11 cellular contexts compared by ENCODE assay signal in genomic region chr11:119423459-119424254, GRCh38. TPM values are rescaled to one million over a fixed set of nuclear protein-coding genes. Genes with fewer than 3 reads are reported as not detected.
DNase-seq lines count a peak whose midpoint lies in the region; ATAC-seq and TF ChIP-seq lines count a peak whose summit lies in the region.
"Had no signal": no experiment of that assay in that cellular context is flagged by ENCODE, and none has a peak within 500 bp of the region (broad histone marks: within the 10 kb centered on the region; RNA-seq: fewer than 3 reads in every experiment).

No MANE protein-coding gene starts in this region.

- H3K27ac ChIP-seq in esophagus muscularis mucosa (replicated peaks in 1 of 4) = peak overlapping the region in 3 of 4 donors; percentile 30 to 76 (median 49)
- H3K27ac ChIP-seq: cardiac muscle cell had no signal

- H3K27me3 ChIP-seq in esophagus muscularis mucosa = peaks cover 0 to 29% (median 0%) of the 10 kb centered on the region in 4 donors

- TF ChIP-seq CTCF in AG10803 (conservative IDR thresholded peaks at IDR 0.05; ENCODE audit: low read length) (no peak), esophagus muscularis mucosa (IDR thresholded peaks at IDR 0.05) (no peak), osteocyte (IDR thresholded peaks at IDR 0.05) (no peak)

- POLR2A ChIA-PET in activated CD4-positive, alpha-beta T cell treated with anti-CD3 and anti-CD28 coated beads for 36 hours (lab: Charles Lee) = no interaction called here

- peaks cover 19 to 31% (median 27%) of the 10 kb centered on the region in 4 donors for H3K4me1 ChIP-seq in esophagus muscularis mucosa

- H3K9me3 Mint-ChIP-seq in osteocyte (ENCODE audit: unreplicated experiment) = no peaks in the 10 kb centered on the region
- H3K9me3 Mint-ChIP-seq in activated CD4-positive, alpha-beta T cell treated with anti-CD3 and anti-CD28 coated beads for 36 hours (ENCODE audit: low read depth) = no peaks in the 10 kb centered on the region

- peaks cover 9% of the 10 kb centered on the region for H3K27me3 Mint-ChIP-seq in osteocyte (ENCODE audit: unreplicated experiment)
- H3K27me3 Mint-ChIP-seq in activated CD4-positive, alpha-beta T cell treated with anti-CD3 and anti-CD28 coated beads for 36 hours = peaks cover 41% of the 10 kb centered on the region

- CTCF ChIA-PET in activated CD4-positive, alpha-beta T cell treated with anti-CD3 and anti-CD28 coated beads for 36 hours (lab: Charles Lee) = interaction anchor here (0.7 kb wide), 1 partner anchor 46 kb away, joined by 3 read pairs; no protein-coding TSS in a partner anchor

- DNase-seq in AG10803 (ENCODE audit: low read depth) = no peak
- no peak for DNase-seq in Jurkat, Clone E6-1 (ENCODE audit: low read depth, low spot score)
- DNase-seq in esophagus muscularis mucosa (ENCODE audit: extremely low spot score) = no peak
- peak; percentile 53 for DNase-seq in osteocyte (ENCODE audit: extremely low spot score, unreplicated experiment)
- DNase-seq in NCI-H1436 (lab: John Stamatoyannopoulos, UW) = no peak
- DNase-seq in NCI-H2107 (lab: John Stamatoyannopoulos, UW) = no peak
- no peak for DNase-seq in NCI-H82 treated with DMSO at 0.1 percent for 48 hours (lab: John Stamatoyannopoulos, UW; ENCODE audit: unreplicated experiment)
- DNase-seq in activated CD4-positive, alpha-beta T cell treated with anti-CD3 and anti-CD28 coated beads for 36 hours = no peak
- DNase-seq: Calu3, NCI-H510A had no signal

- TF ChIP-seq EP300 in esophagus muscularis mucosa (IDR thresholded peaks at IDR 0.05) = no peak

- no peak overlapping the region for H3K27ac Mint-ChIP-seq in osteocyte (ENCODE audit: unreplicated experiment)
- H3K27ac Mint-ChIP-seq in activated CD4-positive, alpha-beta T cell treated with anti-CD3 and anti-CD28 coated beads for 36 hours = no peak overlapping the region

- H3K4me3 ChIP-seq in AG10803 (ENCODE audit: low read length) (peak overlapping the region; percentile 93), esophagus muscularis mucosa (peak overlapping the region; percentile 57 to 65 (median 59))
- peak overlapping the region; percentile 81 for H3K4me3 ChIP-seq in Jurkat, Clone E6-1 (ENCODE audit: low read length)

- H3K4me3 Mint-ChIP-seq in osteocyte (ENCODE audit: unreplicated experiment) = peak overlapping the region; percentile 81
- no peak overlapping the region for H3K4me3 Mint-ChIP-seq in activated CD4-positive, alpha-beta T cell treated with anti-CD3 and anti-CD28 coated beads for 36 hours

- peaks cover 0 to 13% (median 0%) of the 10 kb centered on the region in 4 donors for H3K36me3 ChIP-seq in esophagus muscularis mucosa
- H3K36me3 ChIP-seq: cardiac muscle cell had no signal

- ATAC-seq in activated CD4-positive, alpha-beta T cell treated with anti-CD3 and anti-CD28 coated beads for 36 hours = no peak

- H3K4me1 Mint-ChIP-seq in osteocyte (ENCODE audit: unreplicated experiment) = peaks cover 19% of the 10 kb centered on the region
- H3K4me1 Mint-ChIP-seq in activated CD4-positive, alpha-beta T cell treated with anti-CD3 and anti-CD28 coated beads for 36 hours = peaks cover 20% of the 10 kb centered on the region

- no peak for TF ChIP-seq POLR2A in esophagus muscularis mucosa (IDR thresholded peaks at IDR 0.05; ENCODE audit: low read depth)

- intact Hi-C loops in esophagus muscularis mucosa (cut with DNase I) = no loop called here
- intact Hi-C loops in activated CD4-positive, alpha-beta T cell treated with anti-CD3 and anti-CD28 coated beads for 36 hours (cut with DNase I, micrococcal nuclease) = no loop called here

- WGBS in esophagus muscularis mucosa = 51% methylated on average over 15 of the region's 15 CpGs

- H3K9me3 ChIP-seq in esophagus muscularis mucosa = no peaks in the 10 kb centered on the region

- no peaks in the 10 kb centered on the region for H3K36me3 Mint-ChIP-seq in osteocyte (ENCODE audit: unreplicated experiment)
- no peaks in the 10 kb centered on the region for H3K36me3 Mint-ChIP-seq in activated CD4-positive, alpha-beta T cell treated with anti-CD3 and anti-CD28 coated beads for 36 hours (ENCODE audit: low read depth)

RNA-seq across cellular contexts. Expression of gene THY1, which starts 0.7 kb away (rescaled TPM):
- polyA plus RNA-seq in Jurkat, Clone E6-1 (2012; ENCODE audit: insufficient read depth, insufficient read length) = 42.5 TPM
- total RNA-seq in esophagus muscularis mucosa (10 to 100 TPM; 13.3 to 70.1 (median 25.4) TPM), osteocyte (11.3 and 14.0 TPM in 2 replicates)
- total RNA-seq in activated CD4-positive, alpha-beta T cell treated with anti-CD3 and anti-CD28 coated beads for 36 hours = under 1 TPM; 0.18 to 0.91 TPM
- total RNA-seq: Calu3 had no signal

RNA-seq across cellular contexts. Expression of gene USP2, which starts 42.2 kb away (rescaled TPM):
- polyA plus RNA-seq in Jurkat, Clone E6-1 (2012; ENCODE audit: insufficient read depth, insufficient read length) = 8.1 TPM
- total RNA-seq in esophagus muscularis mucosa (1 to 10 TPM; 4.6 to 9.9 (median 6.1) TPM), osteocyte (0.11 and 0.24 TPM in 2 replicates)
- under 1 TPM; 0.58 to 0.71 TPM for total RNA-seq in activated CD4-positive, alpha-beta T cell treated with anti-CD3 and anti-CD28 coated beads for 36 hours
